Comparison of ENCODE assay signal across 8 cellular contexts in genomic region chr4:48341776-48342558, GRCh38. TPM values are rescaled to one million over a fixed set of nuclear protein-coding genes. Genes with fewer than 3 reads are reported as not detected.
DNase-seq lines count a peak whose midpoint lies in the region; ATAC-seq and TF ChIP-seq lines count a peak whose summit lies in the region.

No MANE protein-coding gene starts in this region.

- H3K27ac ChIP-seq in SJCRH30 (peak overlapping the region; percentile 94), left ventricle myocardium inferior (replicated peaks) (peak overlapping the region; percentile 98)

- H3K9me3 ChIP-seq in SJCRH30 (replicated peaks) (no peaks in the 10 kb centered on the region), left ventricle myocardium inferior (replicated peaks) (no peaks in the 10 kb centered on the region)

- TF ChIP-seq CTCF in left ventricle myocardium inferior (IDR thresholded peaks at IDR 0.05; ENCODE audit: borderline replicate concordance): no peak
- TF ChIP-seq CTCF in progenitor cell of endocrine pancreas (IDR thresholded peaks at IDR 0.05; ENCODE audit: unreplicated experiment): no peak

- no peaks in the 10 kb centered on the region for H3K9me3 Mint-ChIP-seq in activated naive CD8-positive, alpha-beta T cell treated with anti-CD3 and anti-CD28 coated beads, Interleukin-2, amount 50 U/mL, for 24 hours
- no peaks in the 10 kb centered on the region for H3K9me3 Mint-ChIP-seq in progenitor cell of endocrine pancreas (ENCODE audit: low read depth)

- peak overlapping the region; percentile 97 for H3K4me3 ChIP-seq in SJCRH30
- peak overlapping the region; percentile 93 for H3K4me3 ChIP-seq in left ventricle myocardium inferior

- intact Hi-C loops in left ventricle myocardium inferior (cut with micrococcal nuclease): no loop called here

- DNase-seq in Ammon's horn (ENCODE audit: low spot score): peak; percentile 62
- DNase-seq in SJCRH30: peak; percentile 68 to 73
- DNase-seq in activated naive CD8-positive, alpha-beta T cell treated with anti-CD3 and anti-CD28 coated beads, Interleukin-2, amount 50 U/mL, for 24 hours: peak; percentile 49
- DNase-seq in left ventricle myocardium inferior: peak; percentile 57
- DNase-seq in progenitor cell of endocrine pancreas (ENCODE audit: low spot score, unreplicated experiment): peak; percentile 56
- no peak for DNase-seq in KG1 (lab: John Stamatoyannopoulos, UW)

- H3K4me1 Mint-ChIP-seq in activated naive CD8-positive, alpha-beta T cell treated with anti-CD3 and anti-CD28 coated beads, Interleukin-2, amount 50 U/mL, for 24 hours: peaks cover 71% of the 10 kb centered on the region
- H3K4me1 Mint-ChIP-seq in progenitor cell of endocrine pancreas (ENCODE audit: low read depth): peaks cover 51% of the 10 kb centered on the region

- ATAC-seq in GM19025 (IDR thresholded peaks at IDR 0.05; ENCODE audit: low read depth, unreplicated experiment) (peak; percentile 16), HG03196 (IDR thresholded peaks at IDR 0.05; ENCODE audit: unreplicated experiment) (peak; percentile 23)
- ATAC-seq in activated naive CD8-positive, alpha-beta T cell treated with anti-CD3 and anti-CD28 coated beads, Interleukin-2, amount 50 U/mL, for 24 hours: peak; percentile 12

- H3K36me3 Mint-ChIP-seq in activated naive CD8-positive, alpha-beta T cell treated with anti-CD3 and anti-CD28 coated beads, Interleukin-2, amount 50 U/mL, for 24 hours (ENCODE audit: low read depth): no peaks in the 10 kb centered on the region
- H3K36me3 Mint-ChIP-seq in progenitor cell of endocrine pancreas (ENCODE audit: insufficient read depth): no peaks in the 10 kb centered on the region

- no peaks in the 10 kb centered on the region; the same call in 1 of the 2 replicates for H3K36me3 ChIP-seq in SJCRH30
- no peaks in the 10 kb centered on the region for H3K36me3 ChIP-seq in left ventricle myocardium inferior

- peak overlapping the region; percentile 98 for H3K4me3 Mint-ChIP-seq in activated naive CD8-positive, alpha-beta T cell treated with anti-CD3 and anti-CD28 coated beads, Interleukin-2, amount 50 U/mL, for 24 hours
- peak overlapping the region; percentile 98 for H3K4me3 Mint-ChIP-seq in progenitor cell of endocrine pancreas (ENCODE audit: low read depth)

- peak overlapping the region; percentile 95 for H3K27ac Mint-ChIP-seq in activated naive CD8-positive, alpha-beta T cell treated with anti-CD3 and anti-CD28 coated beads, Interleukin-2, amount 50 U/mL, for 24 hours
- peak overlapping the region; percentile 99 for H3K27ac Mint-ChIP-seq in progenitor cell of endocrine pancreas

- H3K27me3 ChIP-seq in SJCRH30 (no peaks in the 10 kb centered on the region), left ventricle myocardium inferior (ENCODE audit: low read depth) (no peaks in the 10 kb centered on the region)

- H3K4me1 ChIP-seq in SJCRH30 (peaks cover 8% of the 10 kb centered on the region; the same call in 1 of the 2 replicates), left ventricle myocardium inferior (peaks cover 70% of the 10 kb centered on the region)

- no peaks in the 10 kb centered on the region for H3K27me3 Mint-ChIP-seq in activated naive CD8-positive, alpha-beta T cell treated with anti-CD3 and anti-CD28 coated beads, Interleukin-2, amount 50 U/mL, for 24 hours
- peaks cover 19% of the 10 kb centered on the region for H3K27me3 Mint-ChIP-seq in progenitor cell of endocrine pancreas

RNA-seq across cellular contexts. Expression of gene SLAIN2, which starts 0.6 kb away (rescaled TPM):
- total RNA-seq in SJCRH30 (2014; rRNA removed; shearing (Covaris generic)): 141 and 145 TPM in 2 replicates
- total RNA-seq in left ventricle myocardium inferior: 132 TPM
- 54.5 and 55.2 TPM in 2 replicates for total RNA-seq in progenitor cell of endocrine pancreas
